8 cellular contexts compared by ENCODE assay signal in genomic region chr2:136117391-136117841, GRCh38. TPM values are rescaled to one million over a fixed set of nuclear protein-coding genes. Genes with fewer than 3 reads are reported as not detected.
DNase-seq lines count a peak whose midpoint lies in the region; ATAC-seq and TF ChIP-seq lines count a peak whose summit lies in the region.

No MANE protein-coding gene starts in this region.

- peaks cover 54% of the 10 kb centered on the region for H3K4me1 Mint-ChIP-seq in activated CD8-positive, alpha-beta T cell treated with anti-CD3 and anti-CD28 coated beads for 36 hours (ENCODE audit: low read depth)

- CTCF ChIA-PET in HCT116 (lab: Charles Lee) = no interaction called here
- CTCF ChIA-PET in activated CD8-positive, alpha-beta T cell treated with anti-CD3 and anti-CD28 coated beads for 36 hours (lab: Charles Lee) = interaction anchor here (0.8 to 1.0 kb wide), 2 partner anchors 64 to 267 kb away, joined by 3 read pairs; no protein-coding TSS in a partner anchor

- POLR2A ChIA-PET in HCT116 (lab: Charles Lee) = interaction anchor here (1.0 kb wide), 1 partner anchor 10 kb away, joined by 3 read pairs; no protein-coding TSS in a partner anchor
- POLR2A ChIA-PET in activated CD8-positive, alpha-beta T cell treated with anti-CD3 and anti-CD28 coated beads for 36 hours (lab: Charles Lee) = interaction anchor here (0.5 to 4.0 kb wide), 14 partner anchors 10 to 264 kb away, joined by 3 to 19 read pairs (median 6); partner anchors contain the start of gene DARS1

- WGBS in thymus = under 1% methylated on average over 35 of the region's 35 CpGs

- H3K27ac Mint-ChIP-seq in activated CD8-positive, alpha-beta T cell treated with anti-CD3 and anti-CD28 coated beads for 36 hours = peak overlapping the region; percentile 95

- H3K4me1 ChIP-seq in HCT116 (ENCODE audit: control insufficient read depth in 1 of 2, insufficient read depth in 2 of 2, low read length in 2 of 2) (peaks cover 11 to 28% of the 10 kb centered on the region in 2 experiments; a peak in 3 of 4 replicates), muscle layer of duodenum (ENCODE audit: control insufficient read depth in 1 of 2, insufficient read depth in 2 of 2, low read length in 2 of 2) (peaks cover 0 to 30% of the 10 kb centered on the region in 2 donors), thymus (ENCODE audit: control insufficient read depth, insufficient read depth, low read length) (peaks cover 10% of the 10 kb centered on the region)

- H3K27ac ChIP-seq in HCT116 (ENCODE audit: low read depth, low read length) (no peak overlapping the region), muscle layer of duodenum (ENCODE audit: low read length) (peak overlapping the region; percentile 56), thymus (ENCODE audit: low read depth) (peak overlapping the region; percentile 98)

- peak; percentile 52 for ATAC-seq in HCT116
- ATAC-seq in activated CD8-positive, alpha-beta T cell treated with anti-CD3 and anti-CD28 coated beads for 36 hours = peak; percentile 31

- H3K4me2 ChIP-seq in HCT116 (ENCODE audit: low read length) = peak overlapping the region; percentile 90

- no peaks in the 10 kb centered on the region for H3K9me3 ChIP-seq in HCT116 (ENCODE audit: control insufficient read depth in 1 of 2, insufficient read depth in 1 of 2, low read depth in 1 of 2, low read length in 2 of 2)
- H3K9me3 ChIP-seq in muscle layer of duodenum (ENCODE audit: control insufficient read depth in 1 of 2, low read length in 2 of 2) = no peaks in the 10 kb centered on the region
- H3K9me3 ChIP-seq in thymus (ENCODE audit: control insufficient read depth) = no peaks in the 10 kb centered on the region

- peaks cover 37% of the 10 kb centered on the region for H3K36me3 Mint-ChIP-seq in activated CD8-positive, alpha-beta T cell treated with anti-CD3 and anti-CD28 coated beads for 36 hours (ENCODE audit: low read depth)

- TF ChIP-seq RAD21 in HCT116 (IDR thresholded peaks at IDR 0.05; ENCODE audit: low read depth) = no peak

- TF ChIP-seq POLR2A in HCT116 (IDR thresholded peaks at IDR 0.05; ENCODE audit: borderline replicate concordance, extremely low read depth, insufficient read depth, insufficient read length) = no peak

- H3K4me3 ChIP-seq in HCT116 (replicated peaks in 1 of 2; ENCODE audit: low read depth in 1 of 2, low read length in 2 of 2) = peak overlapping the region; percentile 44 to 59
- no peak overlapping the region for H3K4me3 ChIP-seq in epithelial cell of esophagus (ENCODE audit: low read length)
- H3K4me3 ChIP-seq in muscle layer of duodenum (ENCODE audit: low read depth in 1 of 2, low read length in 2 of 2) = peak overlapping the region; percentile 61 to 83
- peak overlapping the region; percentile 89 for H3K4me3 ChIP-seq in thymus (ENCODE audit: low read length)

- no peaks in the 10 kb centered on the region for H3K79me2 ChIP-seq in HCT116 (ENCODE audit: insufficient read depth, low read length)

- H3K36me3 ChIP-seq in HCT116 (ENCODE audit: control insufficient read depth in 1 of 2, insufficient read depth in 2 of 2, low read length in 2 of 2) (no peaks in the 10 kb centered on the region), muscle layer of duodenum (ENCODE audit: control insufficient read depth in 1 of 2, insufficient read depth in 2 of 2, low read length in 2 of 2) (no peaks in the 10 kb centered on the region), thymus (ENCODE audit: control insufficient read depth, insufficient read depth) (peaks cover 30% of the 10 kb centered on the region)

- H3K27me3 ChIP-seq in HCT116 (ENCODE audit: insufficient read depth, low read length) = peaks cover 66% of the 10 kb centered on the region
- peaks cover 23% of the 10 kb centered on the region for H3K27me3 ChIP-seq in muscle layer of duodenum (ENCODE audit: low read depth, low read length)
- no peaks in the 10 kb centered on the region for H3K27me3 ChIP-seq in thymus (ENCODE audit: control insufficient read depth, insufficient read depth)

- intact Hi-C loops in HCT116 (cut with micrococcal nuclease) = loop anchor here (10.0 kb wide), 1 partner anchor 203 kb away; no protein-coding TSS in a partner anchor
- intact Hi-C loops in activated CD8-positive, alpha-beta T cell treated with anti-CD3 and anti-CD28 coated beads for 36 hours (cut with micrococcal nuclease) = loop anchor here (2.0 to 5.0 kb wide), 4 partner anchors 67 to 265 kb away; partner anchors contain the start of gene DARS1

- BruUV-seq in HCT116 (replicated peaks; lab: Mats Ljungman, UMichigan) = no TSS peak

- RAD21 ChIA-PET in HCT116 (lab: Charles Lee; ENCODE audit: low non-redundant PET in 1 of 2, low total read pairs in 2 of 2, uncharacterized antibody in 2 of 2, unreplicated experiment in 2 of 2) = no interaction called here

- no peaks in the 10 kb centered on the region for H3K9me3 Mint-ChIP-seq in activated CD8-positive, alpha-beta T cell treated with anti-CD3 and anti-CD28 coated beads for 36 hours

- H4K20me1 ChIP-seq in HCT116 (ENCODE audit: insufficient read depth) = no peaks in the 10 kb centered on the region

- no peak overlapping the region for H3K9ac ChIP-seq in HCT116 (ENCODE audit: low read length)

- no peaks in the 10 kb centered on the region for H3K27me3 Mint-ChIP-seq in activated CD8-positive, alpha-beta T cell treated with anti-CD3 and anti-CD28 coated beads for 36 hours

- peak; percentile 44 for DNase-seq in GM10266 (ENCODE audit: extremely low spot score)
- DNase-seq in HCT116 (ENCODE audit: low read depth, low spot score) = no peak
- DNase-seq in NAMALWA (ENCODE audit: low spot score) = peak; percentile 61
- peak; percentile 72 for DNase-seq in activated CD8-positive, alpha-beta T cell treated with anti-CD3 and anti-CD28 coated beads for 36 hours
- peak; percentile 37 for DNase-seq in epithelial cell of esophagus (ENCODE audit: low read depth)
- DNase-seq in HuH-7 (ENCODE audit: low spot score) = no peak

- H3K4me3 Mint-ChIP-seq in activated CD8-positive, alpha-beta T cell treated with anti-CD3 and anti-CD28 coated beads for 36 hours = peak overlapping the region; percentile 96

- no peaks in the 10 kb centered on the region for H3K9me2 ChIP-seq in HCT116 (ENCODE audit: insufficient read depth)

- peak overlapping the region; percentile 64 for H2AFZ ChIP-seq in HCT116 (ENCODE audit: low read depth, low read length, poor library complexity, severe bottlenecking)

- peak; percentile 20 for TF ChIP-seq CTCF in GM10266 (IDR thresholded peaks at IDR 0.05; ENCODE audit: control insufficient read depth, insufficient read depth, low read depth, missing control alignments)
- TF ChIP-seq CTCF in HCT116 (IDR thresholded peaks at IDR 0.05 in 2 of 3, conservative IDR thresholded peaks at IDR 0.05 in 1 of 3; ENCODE audit: borderline replicate concordance in 1 of 3, insufficient read depth in 1 of 3, low read depth in 2 of 3, low read length in 2 of 3) = no peak
- TF ChIP-seq CTCF in activated CD8-positive, alpha-beta T cell treated with anti-CD3 and anti-CD28 coated beads for 36 hours (IDR thresholded peaks at IDR 0.05) = no peak
- no peak for TF ChIP-seq CTCF in epithelial cell of esophagus (IDR thresholded peaks at IDR 0.05; ENCODE audit: insufficient read depth, low read depth, low read length, missing control alignments)

TF ChIP-seq in HCT116, 20 proteins besides CTCF, POLR2A, EP300 and RAD21 (continues in another document):
- TF ChIP-seq SRF (IDR thresholded peaks at IDR 0.05; ENCODE audit: low read depth) (no peak), SP1 (IDR thresholded peaks at IDR 0.05; ENCODE audit: low read depth) (no peak), TCF7L2 (IDR thresholded peaks at IDR 0.05; ENCODE audit: borderline replicate concordance, extremely low read depth, insufficient read depth, insufficient read length) (no peak), YY1 (IDR thresholded peaks at IDR 0.05; ENCODE audit: extremely low read depth, insufficient replicate concordance, low read depth, low read length) (no peak), ZFX (IDR thresholded peaks at IDR 0.05) (no peak), CEBPB (IDR thresholded peaks at IDR 0.05; ENCODE audit: low read depth) (no peak), JUND (IDR thresholded peaks at IDR 0.05) (no peak), ATF3 (IDR thresholded peaks at IDR 0.05) (no peak), ZNF274 (IDR thresholded peaks at IDR 0.05; ENCODE audit: low read depth, low read length) (no peak), EZH2 (IDR thresholded peaks at IDR 0.05) (no peak), ELF1 (IDR thresholded peaks at IDR 0.05; ENCODE audit: borderline replicate concordance, low read depth) (no peak), REST (IDR thresholded peaks at IDR 0.05; ENCODE audit: low read depth) (no peak), POLR2AphosphoS5 (IDR thresholded peaks at IDR 0.05; ENCODE audit: low read depth, low read length) (no peak)

RNA-seq across cellular contexts. Expression of gene CXCR4, which starts 0.5 kb away (rescaled TPM):
- total RNA-seq in HCT116 (2021; ENCODE audit: unreplicated experiment) = 1.3 TPM
- polyA plus RNA-seq in HCT116 (2012) = 0.91 and 2.8 TPM in 2 replicates
- total RNA-seq in activated CD8-positive, alpha-beta T cell treated with anti-CD3 and anti-CD28 coated beads for 36 hours = 100 to 1,000 TPM in 1 of 2 experiments, 10 to 100 TPM in 1; 97.0 to 103 TPM
- 942 TPM for polyA plus RNA-seq in thymus

Comparison
In these comparisons a context has a peak if more than half of its experiments do, and no peak if none do; other contexts are left out.
1. DNase-seq: peak in GM10266 (single experiment), NAMALWA (single experiment), activated CD8-positive, alpha-beta T cell treated with anti-CD3 and anti-CD28 coated beads for 36 hours (single experiment) and epithelial cell of esophagus (single experiment); none in HCT116 (single experiment) and HuH-7 (single experiment).
2. RNA of gene CXCR4, which starts 0.5 kb away (total RNA-seq): 97.0 to 103 TPM in activated CD8-positive, alpha-beta T cell treated with anti-CD3 and anti-CD28 coated beads for 36 hours; 1.3 TPM in HCT116 (single experiment); every median in the first group is over 10 times any median in the second.